14 cellular contexts compared by ENCODE assay signal in genomic region chr10:123178390-123178789, GRCh38. TPM values are rescaled to one million over a fixed set of nuclear protein-coding genes. Genes with fewer than 3 reads are reported as not detected.
"Had no signal": no experiment of that assay in that cellular context is flagged by ENCODE, and none has a peak within 500 bp of the region (broad histone marks: within the 10 kb centered on the region; RNA-seq: fewer than 3 reads in every experiment).

No MANE protein-coding gene starts in this region.

RNA-seq across cellular contexts. Expression of gene HMX2, which starts 30.5 kb away (rescaled TPM):
- total RNA-seq: stomach, subcutaneous adipose tissue, suprapubic skin, temporal lobe, thoracic aorta, thyroid gland, tibial nerve, upper lobe of left lung, upper lobe of right lung, ureter, urinary bladder, uterus, vagina had no signal
- polyA plus RNA-seq: stomach, urinary bladder had no signal

RNA-seq across cellular contexts. Expression of gene HMX3, which starts 42.6 kb away (rescaled TPM):
- total RNA-seq: subcutaneous adipose tissue, suprapubic skin, temporal lobe, thoracic aorta, thyroid gland, tibial nerve, upper lobe of left lung, upper lobe of right lung, ureter, urinary bladder, uterus, vagina had no signal
- polyA plus RNA-seq: stomach, thymus, urinary bladder had no signal
